In genomic region chr14:28609228-28609828, GRCh38 we compare ENCODE assay signal across 9 cellular contexts.
DNase-seq lines count a peak whose midpoint lies in the region; ATAC-seq, FAIRE-seq and TF ChIP-seq lines count a peak whose summit lies in the region.
"Had no signal": no experiment of that assay in that cellular context is flagged by ENCODE, and none has a peak within 500 bp of the region (broad histone marks: within the 10 kb centered on the region; RNA-seq: fewer than 3 reads in every experiment).

No MANE protein-coding gene starts in this region.

- TF ChIP-seq EP300 in transverse colon (IDR thresholded peaks at IDR 0.05; ENCODE audit: low read depth) = no peak

- TF ChIP-seq CTCF in astrocyte of the spinal cord (IDR thresholded peaks at IDR 0.05; ENCODE audit: low read depth, low read length) = peak; percentile 92
- TF ChIP-seq CTCF in kidney (IDR thresholded peaks at IDR 0.05; ENCODE audit: borderline replicate concordance, extremely low read depth, insufficient read depth) = peak; percentile 54
- peak; percentile 29 to 63 (median 56) for TF ChIP-seq CTCF in transverse colon (IDR thresholded peaks at IDR 0.05)

- H3K9me3 ChIP-seq in kidney (ENCODE audit: control insufficient read depth in 1 of 2, low read length in 2 of 2) (no peaks in the 10 kb centered on the region), transverse colon (no peaks in the 10 kb centered on the region)
- H3K9me3 ChIP-seq: BLaER1 had no signal

- ATAC-seq in HG03354 (IDR thresholded peaks at IDR 0.05; ENCODE audit: poor library complexity, severe bottlenecking, unreplicated experiment) (peak; percentile 66), GM18498 (IDR thresholded peaks at IDR 0.05; ENCODE audit: unreplicated experiment) (no peak)

- DNase-seq in DMS79 treated with DMSO at 0.1 percent for 48 hours (lab: John Stamatoyannopoulos, UW) (peak; percentile 15), DMS79 (lab: John Stamatoyannopoulos, UW) (no peak), NCI-H748 (lab: John Stamatoyannopoulos, UW; ENCODE audit: unreplicated experiment) (peak; percentile 85), astrocyte of the spinal cord (ENCODE audit: low read depth, low spot score) (peak; percentile 81), kidney (no peak), transverse colon (peak; percentile 35)

- H3K27ac ChIP-seq in kidney (ENCODE audit: low read depth in 2 of 2, low read length in 2 of 2) (no peak overlapping the region), transverse colon (no peak overlapping the region)
- H3K27ac ChIP-seq: BLaER1 had no signal

- intact Hi-C loops in kidney (cut with DNase I) (no loop called here), transverse colon (cut with DNase I; ENCODE audit: low total_unique reads) (no loop called here)

- no peak overlapping the region for H3K4me3 ChIP-seq in astrocyte of the spinal cord (ENCODE audit: low read depth, low read length)
- no peak overlapping the region for H3K4me3 ChIP-seq in kidney (ENCODE audit: low read length in 2 of 2)
- H3K4me3 ChIP-seq in transverse colon = no peak overlapping the region
- H3K4me3 ChIP-seq: BLaER1 had no signal

- H3K36me3 ChIP-seq in kidney (ENCODE audit: control insufficient read depth in 1 of 2, insufficient read depth in 2 of 2, low read length in 2 of 2) = no peaks in the 10 kb centered on the region
- H3K36me3 ChIP-seq in transverse colon = no peaks in the 10 kb centered on the region
- H3K36me3 ChIP-seq: BLaER1 had no signal

- 4 to 5% methylated on average over 6 of the region's 6 CpGs for WGBS in transverse colon (ENCODE audit: low coverage in 1 of 2), 2 donors

- no peak for FAIRE-seq in kidney (lab: Jason Lieb, UNC)

- H3K27me3 ChIP-seq in transverse colon = no peaks in the 10 kb centered on the region
- H3K27me3 ChIP-seq: BLaER1 had no signal

- H3K4me1 ChIP-seq in kidney (ENCODE audit: control insufficient read depth in 1 of 2, insufficient read depth in 1 of 2, low read depth in 1 of 2, low read length in 2 of 2) (no peaks in the 10 kb centered on the region), transverse colon (peaks cover 0 to 4% (median 0%) of the 10 kb centered on the region in 4 donors)
- H3K4me1 ChIP-seq: BLaER1 had no signal

- in situ Hi-C loops in astrocyte of the spinal cord (cut with HindIII; ENCODE audit: low sequenced_read_pairs) = no loop called here
- in situ Hi-C loops in transverse colon (cut with MboI; ENCODE audit: low pct_ligation_motif_present in 1 of 4, low pct_unique_long_range_greater_than_20kb in 1 of 4, low sequenced_read_pairs in 3 of 4) = no loop called here

- TF ChIP-seq POLR2A in transverse colon (IDR thresholded peaks at IDR 0.05) = no peak

- H3K9ac ChIP-seq in kidney (ENCODE audit: low read length in 2 of 2) = no peak overlapping the region
- H3K9ac ChIP-seq: BLaER1 had no signal

Comparison
In these comparisons a context has a peak if more than half of its experiments do, and no peak if none do; other contexts are left out.
1. DNase-seq: peak in DMS79 treated with DMSO at 0.1 percent for 48 hours (single experiment), NCI-H748 (single experiment), astrocyte of the spinal cord (single experiment) and transverse colon (single experiment); none in DMS79 (single experiment) and kidney (single experiment).
2. Peak in every context shown above with its lines, with median percentiles within 50 percentile points of each other: CTCF ChIP-seq.